In genomic region chr6:27752038-27752885, GRCh38 we compare ENCODE assay signal across 1 cellular context.
TF ChIP-seq lines count a peak whose summit lies in the region.

No MANE protein-coding gene starts in this region.

TF ChIP-seq in HepG2, 621 proteins besides CTCF, POLR2A, EP300 and RAD21 (continued from another document and continues in another):
- TF ChIP-seq, protein P1, sequence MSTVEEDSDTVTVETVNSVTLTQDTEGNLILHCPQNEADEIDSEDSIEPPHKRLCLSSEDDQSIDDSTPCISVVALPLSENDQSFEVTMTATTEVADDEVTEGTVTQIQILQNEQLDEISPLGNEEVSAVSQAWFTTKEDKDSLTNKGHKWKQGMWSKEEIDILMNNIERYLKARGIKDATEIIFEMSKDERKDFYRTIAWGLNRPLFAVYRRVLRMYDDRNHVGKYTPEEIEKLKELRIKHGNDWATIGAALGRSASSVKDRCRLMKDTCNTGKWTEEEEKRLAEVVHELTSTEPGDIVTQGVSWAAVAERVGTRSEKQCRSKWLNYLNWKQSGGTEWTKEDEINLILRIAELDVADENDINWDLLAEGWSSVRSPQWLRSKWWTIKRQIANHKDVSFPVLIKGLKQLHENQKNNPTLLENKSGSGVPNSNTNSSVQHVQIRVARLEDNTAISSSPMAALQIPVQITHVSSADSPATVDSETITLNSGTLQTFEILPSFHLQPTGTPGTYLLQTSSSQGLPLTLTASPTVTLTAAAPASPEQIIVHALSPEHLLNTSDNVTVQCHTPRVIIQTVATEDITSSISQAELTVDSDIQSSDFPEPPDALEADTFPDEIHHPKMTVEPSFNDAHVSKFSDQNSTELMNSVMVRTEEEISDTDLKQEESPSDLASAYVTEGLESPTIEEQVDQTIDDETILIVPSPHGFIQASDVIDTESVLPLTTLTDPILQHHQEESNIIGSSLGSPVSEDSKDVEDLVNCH (CRISPR knock-in tag; IDR thresholded peaks at IDR 0.05) = no peak
- no peak for TF ChIP-seq HNRNPK (IDR thresholded peaks at IDR 0.05; ENCODE audit: low read depth, low read length, poor library complexity, severe bottlenecking)
- TF ChIP-seq, protein P2, sequence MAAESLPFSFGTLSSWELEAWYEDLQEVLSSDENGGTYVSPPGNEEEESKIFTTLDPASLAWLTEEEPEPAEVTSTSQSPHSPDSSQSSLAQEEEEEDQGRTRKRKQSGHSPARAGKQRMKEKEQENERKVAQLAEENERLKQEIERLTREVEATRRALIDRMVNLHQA (CRISPR knock-in tag; IDR thresholded peaks at IDR 0.05) = no peak
- 0 out of 2 replicates have a peak, but pooled peaks have one; percentile 15 for TF ChIP-seq ZNF503 (CRISPR knock-in tag; IDR thresholded peaks at IDR 0.05)
- peak; percentile 22 for TF ChIP-seq DMAP1 (CRISPR knock-in tag; IDR thresholded peaks at IDR 0.05)
- TF ChIP-seq ZNF839 (CRISPR knock-in tag; IDR thresholded peaks at IDR 0.05; ENCODE audit: borderline replicate concordance) = no peak
- no peak for TF ChIP-seq ZZZ3 (CRISPR knock-in tag; IDR thresholded peaks at IDR 0.05; ENCODE audit: borderline replicate concordance)
- TF ChIP-seq ZNF646 (CRISPR knock-in tag; IDR thresholded peaks at IDR 0.05) = no peak
- TF ChIP-seq ZNF773 (CRISPR knock-in tag; IDR thresholded peaks at IDR 0.05; ENCODE audit: borderline replicate concordance) = no peak
- TF ChIP-seq PRMT3 (CRISPR knock-in tag; IDR thresholded peaks at IDR 0.05; ENCODE audit: borderline replicate concordance, low read depth) = no peak
- TF ChIP-seq, protein P3, sequence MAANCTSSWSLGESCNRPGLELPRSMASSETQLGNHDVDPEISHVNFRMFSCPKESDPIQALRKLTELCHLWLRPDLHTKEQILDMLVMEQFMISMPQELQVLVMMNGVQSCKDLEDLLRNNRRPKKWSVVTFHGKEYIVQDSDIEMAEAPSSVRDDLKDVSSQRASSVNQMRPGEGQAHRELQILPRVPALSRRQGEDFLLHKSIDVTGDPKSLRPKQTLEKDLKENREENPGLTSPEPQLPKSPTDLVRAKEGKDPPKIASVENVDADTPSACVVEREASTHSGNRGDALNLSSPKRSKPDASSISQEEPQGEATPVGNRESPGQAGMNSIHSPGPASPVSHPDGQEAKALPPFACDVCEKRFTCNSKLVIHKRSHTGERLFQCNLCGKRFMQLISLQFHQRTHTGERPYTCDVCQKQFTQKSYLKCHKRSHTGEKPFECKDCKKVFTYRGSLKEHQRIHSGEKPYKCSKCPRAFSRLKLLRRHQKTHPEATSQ (CRISPR knock-in tag; IDR thresholded peaks at IDR 0.05; ENCODE audit: borderline replicate concordance) = no peak
- no peak for TF ChIP-seq NFATC3 (CRISPR knock-in tag; IDR thresholded peaks at IDR 0.05)
- no peak for TF ChIP-seq RORA (CRISPR knock-in tag; IDR thresholded peaks at IDR 0.05)
- TF ChIP-seq SOX5 (CRISPR knock-in tag; IDR thresholded peaks at IDR 0.05; ENCODE audit: borderline replicate concordance) = peak; percentile 45; the same call in 1 of the 2 replicates
- TF ChIP-seq KAT7 (CRISPR knock-in tag; IDR thresholded peaks at IDR 0.05; ENCODE audit: borderline replicate concordance) = no peak
- TF ChIP-seq FLYWCH1 (CRISPR knock-in tag; IDR thresholded peaks at IDR 0.05) = no peak
- no peak for TF ChIP-seq POLR2G (IDR thresholded peaks at IDR 0.05; ENCODE audit: low read depth, low read length)
- TF ChIP-seq HDAC6 (IDR thresholded peaks at IDR 0.05; ENCODE audit: low read depth, low read length) = no peak
- no peak; the same call in 1 of the 2 replicates for TF ChIP-seq ZNF687 (CRISPR knock-in tag; IDR thresholded peaks at IDR 0.05)
- TF ChIP-seq, protein P4, sequence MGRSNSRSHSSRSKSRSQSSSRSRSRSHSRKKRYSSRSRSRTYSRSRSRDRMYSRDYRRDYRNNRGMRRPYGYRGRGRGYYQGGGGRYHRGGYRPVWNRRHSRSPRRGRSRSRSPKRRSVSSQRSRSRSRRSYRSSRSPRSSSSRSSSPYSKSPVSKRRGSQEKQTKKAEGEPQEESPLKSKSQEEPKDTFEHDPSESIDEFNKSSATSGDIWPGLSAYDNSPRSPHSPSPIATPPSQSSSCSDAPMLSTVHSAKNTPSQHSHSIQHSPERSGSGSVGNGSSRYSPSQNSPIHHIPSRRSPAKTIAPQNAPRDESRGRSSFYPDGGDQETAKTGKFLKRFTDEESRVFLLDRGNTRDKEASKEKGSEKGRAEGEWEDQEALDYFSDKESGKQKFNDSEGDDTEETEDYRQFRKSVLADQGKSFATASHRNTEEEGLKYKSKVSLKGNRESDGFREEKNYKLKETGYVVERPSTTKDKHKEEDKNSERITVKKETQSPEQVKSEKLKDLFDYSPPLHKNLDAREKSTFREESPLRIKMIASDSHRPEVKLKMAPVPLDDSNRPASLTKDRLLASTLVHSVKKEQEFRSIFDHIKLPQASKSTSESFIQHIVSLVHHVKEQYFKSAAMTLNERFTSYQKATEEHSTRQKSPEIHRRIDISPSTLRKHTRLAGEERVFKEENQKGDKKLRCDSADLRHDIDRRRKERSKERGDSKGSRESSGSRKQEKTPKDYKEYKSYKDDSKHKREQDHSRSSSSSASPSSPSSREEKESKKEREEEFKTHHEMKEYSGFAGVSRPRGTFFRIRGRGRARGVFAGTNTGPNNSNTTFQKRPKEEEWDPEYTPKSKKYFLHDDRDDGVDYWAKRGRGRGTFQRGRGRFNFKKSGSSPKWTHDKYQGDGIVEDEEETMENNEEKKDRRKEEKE (IDR thresholded peaks at IDR 0.05) = no peak
- no peak for TF ChIP-seq TEAD2 (CRISPR knock-in tag; IDR thresholded peaks at IDR 0.05)
- TF ChIP-seq NONO (IDR thresholded peaks at IDR 0.05) = no peak
- no peak for TF ChIP-seq NONO (CRISPR knock-in tag; conservative IDR thresholded peaks at IDR 0.05)
- no peak for TF ChIP-seq ELF4 (CRISPR knock-in tag; IDR thresholded peaks at IDR 0.05; ENCODE audit: borderline replicate concordance)
- TF ChIP-seq JUN (CRISPR knock-in tag; IDR thresholded peaks at IDR 0.05) = no peak
- TF ChIP-seq ZKSCAN1 (IDR thresholded peaks at IDR 0.05; ENCODE audit: low read length) = no peak
- TF ChIP-seq FOXP1 (IDR thresholded peaks at IDR 0.05) = no peak
- TF ChIP-seq FOXP1 (CRISPR knock-in tag; IDR thresholded peaks at IDR 0.05) = no peak
- 0 out of 2 replicates have a peak, but pooled peaks have one; percentile 17 for TF ChIP-seq POGZ (CRISPR knock-in tag; IDR thresholded peaks at IDR 0.05)
- TF ChIP-seq NFKBIZ (CRISPR knock-in tag; IDR thresholded peaks at IDR 0.05) = no peak
- TF ChIP-seq ZNF746 (CRISPR knock-in tag; IDR thresholded peaks at IDR 0.05) = no peak
- no peak for TF ChIP-seq RXRA (CRISPR knock-in tag; IDR thresholded peaks at IDR 0.05)
- no peak for TF ChIP-seq FOXK2 (IDR thresholded peaks at IDR 0.05)
- peak in 1 of 2 experiments; percentile 21; a peak in 1 of 4 replicates for TF ChIP-seq NR2F1 (CRISPR knock-in tag; IDR thresholded peaks at IDR 0.05)
- TF ChIP-seq, protein P5, sequence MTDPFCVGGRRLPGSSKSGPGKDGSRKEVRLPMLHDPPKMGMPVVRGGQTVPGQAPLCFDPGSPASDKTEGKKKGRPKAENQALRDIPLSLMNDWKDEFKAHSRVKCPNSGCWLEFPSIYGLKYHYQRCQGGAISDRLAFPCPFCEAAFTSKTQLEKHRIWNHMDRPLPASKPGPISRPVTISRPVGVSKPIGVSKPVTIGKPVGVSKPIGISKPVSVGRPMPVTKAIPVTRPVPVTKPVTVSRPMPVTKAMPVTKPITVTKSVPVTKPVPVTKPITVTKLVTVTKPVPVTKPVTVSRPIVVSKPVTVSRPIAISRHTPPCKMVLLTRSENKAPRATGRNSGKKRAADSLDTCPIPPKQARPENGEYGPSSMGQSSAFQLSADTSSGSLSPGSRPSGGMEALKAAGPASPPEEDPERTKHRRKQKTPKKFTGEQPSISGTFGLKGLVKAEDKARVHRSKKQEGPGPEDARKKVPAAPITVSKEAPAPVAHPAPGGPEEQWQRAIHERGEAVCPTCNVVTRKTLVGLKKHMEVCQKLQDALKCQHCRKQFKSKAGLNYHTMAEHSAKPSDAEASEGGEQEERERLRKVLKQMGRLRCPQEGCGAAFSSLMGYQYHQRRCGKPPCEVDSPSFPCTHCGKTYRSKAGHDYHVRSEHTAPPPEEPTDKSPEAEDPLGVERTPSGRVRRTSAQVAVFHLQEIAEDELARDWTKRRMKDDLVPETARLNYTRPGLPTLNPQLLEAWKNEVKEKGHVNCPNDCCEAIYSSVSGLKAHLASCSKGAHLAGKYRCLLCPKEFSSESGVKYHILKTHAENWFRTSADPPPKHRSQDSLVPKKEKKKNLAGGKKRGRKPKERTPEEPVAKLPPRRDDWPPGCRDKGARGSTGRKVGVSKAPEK (CRISPR knock-in tag; IDR thresholded peaks at IDR 0.05; ENCODE audit: borderline replicate concordance) = no peak
- TF ChIP-seq MAZ (IDR thresholded peaks at IDR 0.05; ENCODE audit: borderline replicate concordance, low read depth, low read length) = no peak
- no peak for TF ChIP-seq MAZ (CRISPR knock-in tag; IDR thresholded peaks at IDR 0.05; ENCODE audit: low read depth)
- TF ChIP-seq MAFK (conservative IDR thresholded peaks at IDR 0.05 in 1 of 2, IDR thresholded peaks at IDR 0.05 in 1 of 2; ENCODE audit: low read length in 2 of 2) = peak in 1 of 2 experiments; percentile 65; a peak in 2 of 4 replicates
- TF ChIP-seq ZNF749 (CRISPR knock-in tag; IDR thresholded peaks at IDR 0.05; ENCODE audit: borderline replicate concordance) = no peak
- TF ChIP-seq MAFF (IDR thresholded peaks at IDR 0.05; ENCODE audit: low read depth, low read length) = peak; percentile 44
- peak; percentile 46 for TF ChIP-seq ZFY (CRISPR knock-in tag; IDR thresholded peaks at IDR 0.05)
